Comparison of ENCODE assay signal across 23 cellular contexts in the genomic region with DNA sequence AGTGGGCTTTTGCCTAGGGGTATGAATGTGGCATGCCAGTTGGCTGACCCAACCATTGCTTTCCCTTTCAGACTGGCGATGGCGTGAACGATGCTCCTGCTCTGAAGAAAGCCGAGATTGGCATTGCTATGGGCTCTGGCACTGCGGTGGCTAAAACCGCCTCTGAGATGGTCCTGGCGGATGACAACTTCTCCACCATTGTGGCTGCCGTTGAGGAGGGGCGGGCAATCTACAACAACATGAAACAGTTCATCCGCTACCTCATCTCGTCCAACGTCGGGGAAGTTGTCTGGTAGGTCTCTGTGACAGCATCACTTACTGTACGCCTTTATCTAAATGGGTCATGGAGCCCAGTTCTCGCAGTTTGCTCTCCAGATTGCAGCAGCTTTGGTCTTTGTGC.
DNase-seq lines count a peak whose midpoint lies in the region; ATAC-seq, FAIRE-seq and TF ChIP-seq lines count a peak whose summit lies in the region.
"Had no signal": no experiment of that assay in that cellular context is flagged by ENCODE, and none has a peak within 500 bp of the region (broad histone marks: within the 10 kb centered on the region; RNA-seq: fewer than 3 reads in every experiment).

No MANE protein-coding gene starts in this region.

- H3K4me3 ChIP-seq in left ventricle myocardium inferior, result no peak overlapping the region
- no peak overlapping the region for H3K4me3 ChIP-seq in psoas muscle
- H3K4me3 ChIP-seq: GM23338, SK-N-MC had no signal

- WGBS in psoas muscle, 3 donors, result 71 to 84% (median 84%) methylated on average over 15 of the region's 15 CpGs

- H3K27me3 Mint-ChIP-seq in T-helper 17 cell, result no peaks in the 10 kb centered on the region
- H3K27me3 Mint-ChIP-seq: B cell had no signal

- TF ChIP-seq CTCF in left ventricle myocardium inferior (IDR thresholded peaks at IDR 0.05; ENCODE audit: borderline replicate concordance), result no peak
- no peak for TF ChIP-seq CTCF in psoas muscle (IDR thresholded peaks at IDR 0.05)

- intact Hi-C loops in Right ventricle myocardium inferior (cut with DNase I), result no loop called here
- intact Hi-C loops in left ventricle myocardium inferior (cut with micrococcal nuclease), result no loop called here
- intact Hi-C loops in psoas muscle (cut with DNase I), result no loop called here

- ATAC-seq in Right ventricle myocardium inferior (no peak), T-helper 17 cell (no peak), psoas muscle (no peak)
- ATAC-seq: GM23338 had no signal

- peaks cover 11% of the 10 kb centered on the region for H3K4me1 Mint-ChIP-seq in T-helper 17 cell

- H3K4me1 ChIP-seq in left ventricle myocardium inferior (peaks cover 46% of the 10 kb centered on the region), psoas muscle (peaks cover 5% of the 10 kb centered on the region)

- H3K9me3 ChIP-seq in left ventricle myocardium inferior (replicated peaks) (no peaks in the 10 kb centered on the region), T-helper 17 cell (ENCODE audit: control insufficient read depth, low read length, poor library complexity, severe bottlenecking) (no peaks in the 10 kb centered on the region), psoas muscle (no peaks in the 10 kb centered on the region)

- peaks cover 18% of the 10 kb centered on the region for H3K36me3 Mint-ChIP-seq in T-helper 17 cell (ENCODE audit: low read depth)

- H3K27ac Mint-ChIP-seq in T-helper 17 cell, result peak overlapping the region; percentile 6
- H3K27ac Mint-ChIP-seq: B cell, GM23338 had no signal

- H3K36me3 ChIP-seq in left ventricle myocardium inferior, result peaks cover 100% of the 10 kb centered on the region
- peaks cover 27 to 100% of the 10 kb centered on the region in 2 donors for H3K36me3 ChIP-seq in psoas muscle (ENCODE audit: insufficient read depth in 1 of 2, low read depth in 1 of 2)

- DNase-seq in Right ventricle myocardium inferior (ENCODE audit: missing footprints), result peak; percentile 47
- no peak for DNase-seq in left ventricle myocardium inferior
- DNase-seq in T-helper 17 cell, result no peak
- DNase-seq in epithelial cell of prostate (ENCODE audit: low read depth, low spot score), result no peak
- DNase-seq in psoas muscle, result no peak
- DNase-seq in iPS-NIHi7 (ENCODE audit: extremely low spot score), result no peak
- no peak for DNase-seq in cerebellar nuclear complex (lab: John Stamatoyannopoulos, UW)
- DNase-seq in H54 (ENCODE audit: insufficient read length, low spot score), result no peak
- DNase-seq: HCEC 1CT, NCI-H1105, NCI-H146, NCI-H2029 treated with DMSO at 0.1 percent for 48 hours, NCI-H345, NCI-H524, NCI-H774, OCI-M1, SHP77 treated with DMSO at 0.1 percent for 48 hours had no signal

- H3K27ac ChIP-seq in left ventricle myocardium inferior (replicated peaks), result no peak overlapping the region
- H3K27ac ChIP-seq in epithelial cell of prostate, result peak overlapping the region; percentile 94
- peak overlapping the region; percentile 21 for H3K27ac ChIP-seq in psoas muscle
- H3K27ac ChIP-seq: HL-60, KMS-11, SK-N-MC had no signal

- H3K4me3 Mint-ChIP-seq in T-helper 17 cell, result no peak overlapping the region
- H3K4me3 Mint-ChIP-seq: B cell, GM23338 had no signal

- no peak for TF ChIP-seq POLR2A in H54 (IDR thresholded peaks at IDR 0.05; ENCODE audit: low read depth, low read length)

- no peak for FAIRE-seq in H54 (lab: Jason Lieb, UNC)
- FAIRE-seq: A204.1 had no signal

- H3K27me3 ChIP-seq in left ventricle myocardium inferior (ENCODE audit: low read depth), result no peaks in the 10 kb centered on the region
- H3K27me3 ChIP-seq in psoas muscle (ENCODE audit: insufficient read depth in 3 of 3, low read length in 2 of 3), result no peaks in the 10 kb centered on the region
